ENCODE assay signal across 27 cellular contexts in the genomic region with DNA sequence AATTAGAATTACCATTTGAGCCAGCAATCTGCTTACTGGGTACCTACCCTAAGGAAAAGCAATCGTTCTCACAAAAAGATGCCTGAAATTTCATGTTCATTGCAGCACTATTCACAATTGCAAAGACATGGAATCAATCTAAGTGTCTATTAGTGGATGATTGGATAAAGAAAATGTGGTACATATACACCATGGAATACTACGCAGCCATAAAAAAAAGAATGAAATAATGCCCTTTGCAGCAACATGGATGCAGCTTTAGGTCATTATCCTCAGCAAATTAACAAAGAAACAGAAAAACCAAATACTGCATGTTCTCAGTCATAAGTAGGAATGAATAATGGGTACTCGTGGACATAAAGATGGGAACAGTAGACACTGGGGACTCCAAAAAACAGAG.
"Had no signal": no experiment of that assay in that cellular context is flagged by ENCODE, and none has a peak within 500 bp of the region (broad histone marks: within the 10 kb centered on the region; RNA-seq: fewer than 3 reads in every experiment).

No MANE protein-coding gene starts in this region.

- DNase-seq: colonic mucosa; cortex of kidney; effector CD8-positive, alpha-beta T cell; effector memory CD8-positive, alpha-beta T cell; endodermal cell; erythroblast; esophagus squamous epithelium; foreskin fibroblast; foreskin melanocyte; gastrocnemius medialis; glutamatergic neuron; head of caudate nucleus; heart right ventricle; hippocampal formation; left cardiac atrium; left lung; left ventricle myocardium superior; lower lobe of right lung; mesenchymal stem cell; mucosa of descending colon had no signal

- H3K4me3 ChIP-seq: colonic mucosa, esophagus squamous epithelium, gastrocnemius medialis, heart right ventricle, left lung, lower lobe of right lung, mucosa of descending colon had no signal

- H3K27me3 ChIP-seq: colonic mucosa, esophagus squamous epithelium, gastrocnemius medialis, heart right ventricle, left lung had no signal

- FAIRE-seq: endometrium, islet of Langerhans, keratinocyte had no signal

- H3K9me3 Mint-ChIP-seq: dendritic cell treated with granulocyte-macrophage colony-stimulating factor and Interleukin-4, amounts not matched to agents 40 ng/mL and 50 ng/mL, for 4 days; effector memory CD8-positive, alpha-beta T cell had no signal

- H3K27ac Mint-ChIP-seq: dendritic cell treated with granulocyte-macrophage colony-stimulating factor and Interleukin-4, amounts not matched to agents 40 ng/mL and 50 ng/mL, for 4 days; effector memory CD8-positive, alpha-beta T cell; endodermal cell; mesothelial cell of epicardium had no signal

- H3K27ac ChIP-seq: colonic mucosa, epithelial cell of prostate, esophagus squamous epithelium, gastrocnemius medialis, heart right ventricle, left lung, lower lobe of right lung had no signal

- H3K36me3 ChIP-seq: colonic mucosa, esophagus squamous epithelium, gastrocnemius medialis, heart right ventricle, left lung, lower lobe of right lung had no signal

- H3K4me1 ChIP-seq: colonic mucosa, esophagus squamous epithelium, gastrocnemius medialis, heart right ventricle, left lung, lower lobe of right lung had no signal

- H3K27me3 Mint-ChIP-seq: dendritic cell treated with granulocyte-macrophage colony-stimulating factor and Interleukin-4, amounts not matched to agents 40 ng/mL and 50 ng/mL, for 4 days; effector memory CD8-positive, alpha-beta T cell had no signal

- H3K9me3 ChIP-seq: colonic mucosa, esophagus squamous epithelium, gastrocnemius medialis, left lung, lower lobe of right lung, mucosa of descending colon had no signal

- H3K4me3 Mint-ChIP-seq: dendritic cell treated with granulocyte-macrophage colony-stimulating factor and Interleukin-4, amounts not matched to agents 40 ng/mL and 50 ng/mL, for 4 days; effector memory CD8-positive, alpha-beta T cell; endodermal cell; mesothelial cell of epicardium had no signal

- ATAC-seq: effector memory CD8-positive, alpha-beta T cell; esophagus mucosa; gastrocnemius medialis; heart right ventricle; left cardiac atrium; left lung; left ventricle myocardium superior; lower lobe of right lung; mucosa of descending colon had no signal

- H3K36me3 Mint-ChIP-seq: mesothelial cell of epicardium had no signal
